15 cellular contexts compared by ENCODE assay signal in genomic region chr16:84892097-84892496, GRCh38.
"Had no signal": no experiment of that assay in that cellular context is flagged by ENCODE, and none has a peak within 500 bp of the region (broad histone marks: within the 10 kb centered on the region; RNA-seq: fewer than 3 reads in every experiment).

No MANE protein-coding gene starts in this region.

- H3K36me3 ChIP-seq: thyroid gland had no signal

- DNase-seq: central memory CD4-positive, alpha-beta T cell; cortex of kidney; effector CD8-positive, alpha-beta T cell; foreskin melanocyte; left colon; psoas muscle; sigmoid colon; stimulated activated CD4-positive, alpha-beta T cell treated with anti-CD3 and anti-CD28 coated beads, Interleukin-2, amount 100 ng/mL, for 24 hours; stimulated activated CD4-positive, alpha-beta T cell treated with anti-CD3 and anti-CD28 coated beads, Interleukin-4, amount 100 ng/mL, for 4 hours; stimulated activated naive CD4-positive, alpha-beta T cell; thyroid gland had no signal

- H3K4me3 ChIP-seq: dorsolateral prefrontal cortex, psoas muscle, sigmoid colon, skin epidermis, thyroid gland had no signal

- FAIRE-seq: kidney had no signal

- H3K27ac ChIP-seq: psoas muscle, thyroid gland had no signal

- H3K9me3 ChIP-seq: psoas muscle, sigmoid colon, thyroid gland had no signal

- H3K4me1 ChIP-seq: psoas muscle, thyroid gland had no signal

- H3K27me3 ChIP-seq: dorsolateral prefrontal cortex, sigmoid colon, thyroid gland had no signal

- ATAC-seq: left colon; natural killer cell treated with Interleukin-12 subunit alpha and Interleukin-12 subunit beta and Interleukin-15 and Interleukin-18, amount 100 ng/mL, for 72 hours; psoas muscle had no signal
